In genomic region chr6:43427406-43428111, GRCh38 we compare ENCODE assay signal across 8 cellular contexts. TPM values are rescaled to one million over a fixed set of nuclear protein-coding genes. Genes with fewer than 3 reads are reported as not detected.
A peak's percentile ranks its signal among the peaks of the same experiment; 100 is the strongest.
DNase-seq lines count a peak whose midpoint lies in the region; ATAC-seq and TF ChIP-seq lines count a peak whose summit lies in the region.

TSS of gene ABCC10 (plus strand) at chr6:43427541. CDS start at chr6:43427979, 438 bp downstream.

- H3K9me3 ChIP-seq in left lung = no peaks in the 10 kb centered on the region

- peaks cover 8 to 29% of the 10 kb centered on the region in 2 donors for H3K4me1 ChIP-seq in left lung

- intact Hi-C loops in left lung (cut with DNase I) = no loop called here

- DNase-seq in CD1c-positive myeloid dendritic cell (ENCODE audit: extremely low spot score) (peak; percentile 97), NCI-H748 treated with DMSO at 0.1 percent for 48 hours (lab: John Stamatoyannopoulos, UW) (peak; percentile 95), dermis blood vessel endothelial cell (peak; percentile 96), left lung (peak; percentile 96 to 97)
- DNase-seq in activated CD4-positive, alpha-beta T cell treated with anti-CD3 and anti-CD28 coated beads, Interleukin-2, amount 50 U/mL, for 24 hours (ENCODE audit: low read depth in 1 of 2, low spot score in 1 of 2) = peak; percentile 82 to 92
- DNase-seq in stimulated activated CD4-positive, alpha-beta T cell treated with anti-CD3 and anti-CD28 coated beads, Interleukin-2, amount 100 ng/mL, for 48 hours = peak; percentile 89 to 93

- peak; percentile 90 for ATAC-seq in GM19372 (IDR thresholded peaks at IDR 0.05; ENCODE audit: low read depth, unreplicated experiment)
- peak; percentile 91 for ATAC-seq in HG03558 (IDR thresholded peaks at IDR 0.05; ENCODE audit: extremely low read depth, unreplicated experiment)
- peak; percentile 98 for ATAC-seq in left lung

- peak within 1 kb of the TSS; percentile 71 to 77 for H3K4me3 ChIP-seq in left lung

- peak; percentile 26 to 42 for TF ChIP-seq CTCF in left lung (IDR thresholded peaks at IDR 0.05)

- peaks cover 0 to 12% of the 10 kb centered on the region in 2 donors for H3K36me3 ChIP-seq in left lung

- H3K27ac ChIP-seq in left lung = peak within 1 kb of the TSS; percentile 74 to 87

- H3K27me3 ChIP-seq in left lung = no peaks in the 10 kb centered on the region

RNA-seq across cellular contexts. Expression of gene ABCC10, which starts in this region (rescaled TPM):
- 19.2 and 22.0 TPM in 2 replicates for total RNA-seq in dermis blood vessel endothelial cell
- total RNA-seq in left lung = 10 to 100 TPM; 38.5 to 43.8 TPM

Comparison
In these comparisons a context has a peak if more than half of its experiments do, and no peak if none do; other contexts are left out.
1. Peak in every context shown above with its lines: DNase-seq, ATAC-seq, H3K4me3 ChIP-seq and H3K27ac ChIP-seq.